In the genomic region with DNA sequence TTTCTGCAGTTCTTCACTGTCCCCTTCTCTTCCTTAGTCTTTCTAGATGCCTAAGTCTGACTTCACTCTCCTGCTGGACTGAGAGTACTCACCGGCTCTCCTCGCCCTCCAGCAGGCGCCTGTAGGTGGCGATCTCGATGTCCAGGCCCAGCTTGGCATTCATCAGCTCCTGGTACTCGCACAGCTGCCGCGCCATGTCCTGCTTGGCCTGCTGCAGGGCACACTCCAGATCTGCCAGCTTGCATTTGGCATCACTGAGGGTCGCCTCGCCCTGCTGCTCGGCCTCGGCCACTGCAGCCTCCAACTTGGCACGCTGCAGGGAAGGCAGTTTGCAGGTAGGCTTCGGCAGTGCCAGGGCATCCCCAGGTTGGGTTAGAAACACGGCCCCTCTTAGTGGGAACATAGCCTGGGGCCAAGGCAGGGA, we compare ENCODE assay signal across 9 cellular contexts. TPM values are rescaled to one million over a fixed set of nuclear protein-coding genes. Genes with fewer than 3 reads are reported as not detected.
DNase-seq lines count a peak whose midpoint lies in the region; ATAC-seq and TF ChIP-seq lines count a peak whose summit lies in the region.
"Had no signal": no experiment of that assay in that cellular context is flagged by ENCODE, and none has a peak within 500 bp of the region (broad histone marks: within the 10 kb centered on the region; RNA-seq: fewer than 3 reads in every experiment).

No MANE protein-coding gene starts in this region.

- no peaks in the 10 kb centered on the region for H3K36me3 ChIP-seq in psoas muscle (ENCODE audit: insufficient read depth in 1 of 2, low read depth in 1 of 2)

- H3K9me3 ChIP-seq in psoas muscle, result no peaks in the 10 kb centered on the region

- peak; percentile 70 for TF ChIP-seq CTCF in fibroblast of pulmonary artery (IDR thresholded peaks at IDR 0.05; ENCODE audit: low read length, missing control alignments)
- TF ChIP-seq CTCF in psoas muscle (IDR thresholded peaks at IDR 0.05), result peak; percentile 17

- H3K36me3 Mint-ChIP-seq in activated CD4-positive, alpha-beta T cell treated with anti-CD3 and anti-CD28 coated beads for 36 hours (ENCODE audit: low read depth), result no peaks in the 10 kb centered on the region

- peaks cover 0 to 5% (median 2%) of the 10 kb centered on the region in 3 donors for H3K27me3 ChIP-seq in psoas muscle (ENCODE audit: insufficient read depth in 3 of 3, low read length in 2 of 3)

- ATAC-seq in activated CD4-positive, alpha-beta T cell treated with anti-CD3 and anti-CD28 coated beads for 36 hours, result no peak
- peak in 1 of 4 donors; percentile 44 for ATAC-seq in psoas muscle
- no peak for ATAC-seq in GM18502 (IDR thresholded peaks at IDR 0.05; ENCODE audit: poor library complexity, unreplicated experiment)

- H3K4me3 ChIP-seq in fibroblast of pulmonary artery (replicated peaks; ENCODE audit: low read depth, low read length), result no peak overlapping the region
- no peak overlapping the region for H3K4me3 ChIP-seq in psoas muscle
- H3K4me3 ChIP-seq: skin epidermis had no signal

- CTCF ChIA-PET in activated CD4-positive, alpha-beta T cell treated with anti-CD3 and anti-CD28 coated beads for 36 hours (lab: Charles Lee), result interaction anchor here (0.7 to 1.4 kb wide), 5 partner anchors 52 to 505 kb away, joined by 3 to 8 read pairs (median 3); no protein-coding TSS in a partner anchor

- H3K4me1 Mint-ChIP-seq in activated CD4-positive, alpha-beta T cell treated with anti-CD3 and anti-CD28 coated beads for 36 hours, result peaks cover 6% of the 10 kb centered on the region

- H3K27ac ChIP-seq in psoas muscle, result no peak overlapping the region
- H3K27ac ChIP-seq: skin epidermis had no signal

- H3K4me3 Mint-ChIP-seq in activated CD4-positive, alpha-beta T cell treated with anti-CD3 and anti-CD28 coated beads for 36 hours, result no peak overlapping the region

- 27 to 30% (median 27%) methylated on average over 14 to 15 of the region's 15 CpGs for WGBS in psoas muscle, 3 donors

- no peaks in the 10 kb centered on the region for H3K9me3 Mint-ChIP-seq in activated CD4-positive, alpha-beta T cell treated with anti-CD3 and anti-CD28 coated beads for 36 hours (ENCODE audit: low read depth)

- H3K27ac Mint-ChIP-seq in activated CD4-positive, alpha-beta T cell treated with anti-CD3 and anti-CD28 coated beads for 36 hours, result no peak overlapping the region

- POLR2A ChIA-PET in activated CD4-positive, alpha-beta T cell treated with anti-CD3 and anti-CD28 coated beads for 36 hours (lab: Charles Lee), result interaction anchor here (0.6 kb wide), 1 partner anchor 168 kb away, joined by 5 read pairs; no protein-coding TSS in a partner anchor

- DNase-seq in activated CD4-positive, alpha-beta T cell treated with anti-CD3 and anti-CD28 coated beads for 36 hours, result peak; percentile 46
- DNase-seq in activated CD4-positive, alpha-beta T cell treated with anti-CD3 and anti-CD28 coated beads, Interleukin-2, amount 50 U/mL, for 1 hour, result no peak
- DNase-seq in RPMI7951 (ENCODE audit: low read depth) (peak; percentile 31), fibroblast of pulmonary artery (ENCODE audit: low read depth) (peak; percentile 50), psoas muscle (no peak), NCI-H1436 treated with DMSO at 0.1 percent for 48 hours (lab: John Stamatoyannopoulos, UW) (no peak), GM19240 (ENCODE audit: insufficient read length, low spot score) (no peak)

- intact Hi-C loops in activated CD4-positive, alpha-beta T cell treated with anti-CD3 and anti-CD28 coated beads for 36 hours (cut with DNase I, micrococcal nuclease), result no loop called here
- intact Hi-C loops in psoas muscle (cut with DNase I), result no loop called here

- no peaks in the 10 kb centered on the region for H3K4me1 ChIP-seq in psoas muscle

- H3K27me3 Mint-ChIP-seq in activated CD4-positive, alpha-beta T cell treated with anti-CD3 and anti-CD28 coated beads for 36 hours, result peaks cover 3% of the 10 kb centered on the region

RNA-seq across cellular contexts. Expression of a gene that starts 5.2 kb away (rescaled TPM):
- not detected for total RNA-seq in activated CD4-positive, alpha-beta T cell treated with anti-CD3 and anti-CD28 coated beads for 36 hours
- total RNA-seq in RPMI7951 (2014; rRNA removed; shearing (Covaris generic)), result not detected in 2 replicates
- total RNA-seq in psoas muscle, result not detected
- not detected for polyA plus RNA-seq in psoas muscle

RNA-seq across cellular contexts. Expression of a gene that starts 13.0 kb away (rescaled TPM):
- total RNA-seq in activated CD4-positive, alpha-beta T cell treated with anti-CD3 and anti-CD28 coated beads for 36 hours, result not detected
- total RNA-seq in RPMI7951 (2014; rRNA removed; shearing (Covaris generic)), result not detected in 2 replicates
- not detected for total RNA-seq in psoas muscle
- polyA plus RNA-seq in psoas muscle, result not detected

RNA-seq across cellular contexts. Expression of a gene that starts 25.9 kb away (rescaled TPM):
- not detected for total RNA-seq in activated CD4-positive, alpha-beta T cell treated with anti-CD3 and anti-CD28 coated beads for 36 hours
- total RNA-seq in RPMI7951 (2014; rRNA removed; shearing (Covaris generic)), result not detected in 2 replicates
- total RNA-seq in psoas muscle, result not detected
- polyA plus RNA-seq in psoas muscle, result not detected

RNA-seq across cellular contexts. Expression of a gene that starts 53.9 kb away (rescaled TPM):
- not detected for total RNA-seq in activated CD4-positive, alpha-beta T cell treated with anti-CD3 and anti-CD28 coated beads for 36 hours
- not detected in 2 replicates for total RNA-seq in RPMI7951 (2014; rRNA removed; shearing (Covaris generic))
- total RNA-seq in psoas muscle, result not detected
- not detected for polyA plus RNA-seq in psoas muscle

RNA-seq across cellular contexts. Expression of a gene that starts 59.1 kb away (rescaled TPM):
- total RNA-seq in activated CD4-positive, alpha-beta T cell treated with anti-CD3 and anti-CD28 coated beads for 36 hours, result not detected
- total RNA-seq in RPMI7951 (2014; rRNA removed; shearing (Covaris generic)), result not detected in 2 replicates
- total RNA-seq in psoas muscle, result not detected
- not detected for polyA plus RNA-seq in psoas muscle

Comparison
In these comparisons a context has a peak if more than half of its experiments do, and no peak if none do; other contexts are left out.
1. DNase-seq: peak in activated CD4-positive, alpha-beta T cell treated with anti-CD3 and anti-CD28 coated beads for 36 hours (single experiment), RPMI7951 (single experiment) and fibroblast of pulmonary artery (single experiment); none in activated CD4-positive, alpha-beta T cell treated with anti-CD3 and anti-CD28 coated beads, Interleukin-2, amount 50 U/mL, for 1 hour (single experiment), psoas muscle (0 of 2), NCI-H1436 treated with DMSO at 0.1 percent for 48 hours (single experiment) and GM19240 (single experiment).